Comparison of ENCODE assay signal across 22 cellular contexts in genomic region chr15:94274745-94275144, GRCh38. TPM values are rescaled to one million over a fixed set of nuclear protein-coding genes. Genes with fewer than 3 reads are reported as not detected.
A peak's percentile ranks its signal among the peaks of the same experiment; 100 is the strongest.
DNase-seq lines count a peak whose midpoint lies in the region; ATAC-seq and FAIRE-seq lines count a peak whose summit lies in the region.
"Had no signal": no experiment of that assay in that cellular context is flagged by ENCODE, and none has a peak within 500 bp of the region (broad histone marks: within the 10 kb centered on the region; RNA-seq: fewer than 3 reads in every experiment).

No MANE protein-coding gene starts in this region.

- POLR2A ChIA-PET in activated CD8-positive, alpha-beta T cell treated with anti-CD3 and anti-CD28 coated beads, Interleukin-2, amount 10 ng/mL, durations not matched to agents 7 days and 5 days (lab: Charles Lee) = no interaction called here

- H3K36me3 Mint-ChIP-seq in activated CD4-positive, alpha-beta T cell treated with anti-CD3 and anti-CD28 coated beads, Interleukin-2, amount 10 ng/mL, durations not matched to agents 24 days and 14 days (ENCODE audit: low read depth) = peaks cover 23% of the 10 kb centered on the region
- peaks cover 40% of the 10 kb centered on the region for H3K36me3 Mint-ChIP-seq in activated CD8-positive, alpha-beta T cell treated with anti-CD3 and anti-CD28 coated beads, Interleukin-2, amount 10 ng/mL, durations not matched to agents 7 days and 5 days (ENCODE audit: low read depth)
- peaks cover 0 to 13% (median 6%) of the 10 kb centered on the region in 3 donors for H3K36me3 Mint-ChIP-seq in immature natural killer cell

- no peak overlapping the region for H3K4me3 Mint-ChIP-seq in activated CD4-positive, alpha-beta T cell treated with anti-CD3 and anti-CD28 coated beads, Interleukin-2, amount 10 ng/mL, durations not matched to agents 24 days and 14 days
- H3K4me3 Mint-ChIP-seq in activated CD8-positive, alpha-beta T cell treated with anti-CD3 and anti-CD28 coated beads, Interleukin-2, amount 10 ng/mL, durations not matched to agents 7 days and 5 days = no peak overlapping the region
- H3K4me3 Mint-ChIP-seq in immature natural killer cell = peak overlapping the region in 3 of 5 donors; percentile 59 to 69 (median 67)
- H3K4me3 Mint-ChIP-seq: CD8-positive, alpha-beta T cell had no signal

- DNase-seq in activated CD4-positive, alpha-beta T cell treated with anti-CD3 and anti-CD28 coated beads, Interleukin-2, amount 10 ng/mL, durations not matched to agents 24 days and 14 days = no peak
- no peak for DNase-seq in activated CD4-positive, alpha-beta T cell treated with anti-CD3 and anti-CD28 coated beads for 1 hour
- DNase-seq in GM19239 (ENCODE audit: insufficient read length, low spot score) = no peak
- no peak for DNase-seq in activated CD8-positive, alpha-beta T cell treated with anti-CD3 and anti-CD28 coated beads, Interleukin-2, amount 10 ng/mL, durations not matched to agents 7 days and 5 days
- DNase-seq in immature natural killer cell = no peak
- no peak for DNase-seq in dermis blood vessel endothelial cell
- no peak for DNase-seq in dedifferentiated amniotic fluid mesenchymal stem cell (ENCODE audit: extremely low spot score)
- no peak for DNase-seq in stimulated activated CD4-positive, alpha-beta T cell treated with anti-CD3 and anti-CD28 coated beads, Interleukin-2, amount 100 ng/mL, for 48 hours
- DNase-seq: CD8-positive, alpha-beta T cell; DMS53; KBM-7; NCI-H1417; NCI-H187 treated with DMSO at 0.1 percent for 48 hours; NCI-H226; NCI-H524 treated with DMSO at 0.1 percent for 48 hours; PC-9; SJCRH30 had no signal

- no peaks in the 10 kb centered on the region for H3K27me3 Mint-ChIP-seq in activated CD4-positive, alpha-beta T cell treated with anti-CD3 and anti-CD28 coated beads, Interleukin-2, amount 10 ng/mL, durations not matched to agents 24 days and 14 days
- no peaks in the 10 kb centered on the region for H3K27me3 Mint-ChIP-seq in activated CD8-positive, alpha-beta T cell treated with anti-CD3 and anti-CD28 coated beads, Interleukin-2, amount 10 ng/mL, durations not matched to agents 7 days and 5 days (ENCODE audit: low read depth)
- peaks cover 0 to 5% (median 0%) of the 10 kb centered on the region in 3 donors for H3K27me3 Mint-ChIP-seq in immature natural killer cell (ENCODE audit: low read depth in 3 of 3)

- peak overlapping the region; percentile 30 for H3K27ac Mint-ChIP-seq in activated CD4-positive, alpha-beta T cell treated with anti-CD3 and anti-CD28 coated beads, Interleukin-2, amount 10 ng/mL, durations not matched to agents 24 days and 14 days
- peak overlapping the region; percentile 14 for H3K27ac Mint-ChIP-seq in activated CD8-positive, alpha-beta T cell treated with anti-CD3 and anti-CD28 coated beads, Interleukin-2, amount 10 ng/mL, durations not matched to agents 7 days and 5 days
- H3K27ac Mint-ChIP-seq in immature natural killer cell = no peak overlapping the region
- H3K27ac Mint-ChIP-seq: CD8-positive, alpha-beta T cell had no signal

- peak; percentile 21 for FAIRE-seq in GM19239 (lab: Jason Lieb, UNC)
- FAIRE-seq: GM12892, GM18507, H54, HepG2 had no signal

- intact Hi-C loops in activated CD4-positive, alpha-beta T cell treated with anti-CD3 and anti-CD28 coated beads, Interleukin-2, amount 10 ng/mL, durations not matched to agents 24 days and 14 days (cut with micrococcal nuclease) = no loop called here

- CTCF ChIA-PET in activated CD8-positive, alpha-beta T cell treated with anti-CD3 and anti-CD28 coated beads, Interleukin-2, amount 10 ng/mL, durations not matched to agents 7 days and 5 days (lab: Charles Lee) = no interaction called here

- ATAC-seq in activated CD8-positive, alpha-beta T cell treated with anti-CD3 and anti-CD28 coated beads, Interleukin-2, amount 10 ng/mL, durations not matched to agents 7 days and 5 days = no peak
- ATAC-seq: A549; CD8-positive, alpha-beta T cell; HepG2 had no signal

- H3K4me1 Mint-ChIP-seq in activated CD4-positive, alpha-beta T cell treated with anti-CD3 and anti-CD28 coated beads, Interleukin-2, amount 10 ng/mL, durations not matched to agents 24 days and 14 days = peaks cover 26% of the 10 kb centered on the region
- peaks cover 30% of the 10 kb centered on the region for H3K4me1 Mint-ChIP-seq in activated CD8-positive, alpha-beta T cell treated with anti-CD3 and anti-CD28 coated beads, Interleukin-2, amount 10 ng/mL, durations not matched to agents 7 days and 5 days (ENCODE audit: low read depth)
- peaks cover 35 to 36% of the 10 kb centered on the region in 2 donors for H3K4me1 Mint-ChIP-seq in immature natural killer cell

- peaks cover 4% of the 10 kb centered on the region for H3K9me3 Mint-ChIP-seq in activated CD4-positive, alpha-beta T cell treated with anti-CD3 and anti-CD28 coated beads, Interleukin-2, amount 10 ng/mL, durations not matched to agents 24 days and 14 days
- peaks cover 10% of the 10 kb centered on the region for H3K9me3 Mint-ChIP-seq in activated CD8-positive, alpha-beta T cell treated with anti-CD3 and anti-CD28 coated beads, Interleukin-2, amount 10 ng/mL, durations not matched to agents 7 days and 5 days (ENCODE audit: insufficient read depth)
- H3K9me3 Mint-ChIP-seq in immature natural killer cell = no peaks in the 10 kb centered on the region
- H3K9me3 Mint-ChIP-seq: CD8-positive, alpha-beta T cell had no signal

RNA-seq across cellular contexts. Expression of gene MCTP2, which starts 43.4 kb away (rescaled TPM):
- total RNA-seq in activated CD4-positive, alpha-beta T cell treated with anti-CD3 and anti-CD28 coated beads, Interleukin-2, amount 10 ng/mL, durations not matched to agents 24 days and 14 days = 49.8 and 58.9 TPM in 2 replicates
- total RNA-seq in activated CD8-positive, alpha-beta T cell treated with anti-CD3 and anti-CD28 coated beads, Interleukin-2, amount 10 ng/mL, durations not matched to agents 7 days and 5 days = 10 to 100 TPM; 26.2 to 26.9 TPM
- 10 to 100 TPM; 30.2 to 83.7 (median 59.1) TPM for polyA plus RNA-seq in immature natural killer cell
- total RNA-seq in dermis blood vessel endothelial cell = 9.0 and 11.9 TPM in 2 replicates
- polyA plus RNA-seq: A549 had no signal

Comparison
In these comparisons a context has a peak if more than half of its experiments do, and no peak if none do; other contexts are left out.
1. H3K27ac Mint-ChIP-seq: peak in activated CD4-positive, alpha-beta T cell treated with anti-CD3 and anti-CD28 coated beads, Interleukin-2, amount 10 ng/mL, durations not matched to agents 24 days and 14 days (single experiment) and activated CD8-positive, alpha-beta T cell treated with anti-CD3 and anti-CD28 coated beads, Interleukin-2, amount 10 ng/mL, durations not matched to agents 7 days and 5 days (single experiment); none in immature natural killer cell (0 of 6).
2. H3K4me3 Mint-ChIP-seq: peak in immature natural killer cell (3 of 5); none in activated CD4-positive, alpha-beta T cell treated with anti-CD3 and anti-CD28 coated beads, Interleukin-2, amount 10 ng/mL, durations not matched to agents 24 days and 14 days (single experiment) and activated CD8-positive, alpha-beta T cell treated with anti-CD3 and anti-CD28 coated beads, Interleukin-2, amount 10 ng/mL, durations not matched to agents 7 days and 5 days (single experiment).